1 cellular context compared by ENCODE assay signal in the genomic region with DNA sequence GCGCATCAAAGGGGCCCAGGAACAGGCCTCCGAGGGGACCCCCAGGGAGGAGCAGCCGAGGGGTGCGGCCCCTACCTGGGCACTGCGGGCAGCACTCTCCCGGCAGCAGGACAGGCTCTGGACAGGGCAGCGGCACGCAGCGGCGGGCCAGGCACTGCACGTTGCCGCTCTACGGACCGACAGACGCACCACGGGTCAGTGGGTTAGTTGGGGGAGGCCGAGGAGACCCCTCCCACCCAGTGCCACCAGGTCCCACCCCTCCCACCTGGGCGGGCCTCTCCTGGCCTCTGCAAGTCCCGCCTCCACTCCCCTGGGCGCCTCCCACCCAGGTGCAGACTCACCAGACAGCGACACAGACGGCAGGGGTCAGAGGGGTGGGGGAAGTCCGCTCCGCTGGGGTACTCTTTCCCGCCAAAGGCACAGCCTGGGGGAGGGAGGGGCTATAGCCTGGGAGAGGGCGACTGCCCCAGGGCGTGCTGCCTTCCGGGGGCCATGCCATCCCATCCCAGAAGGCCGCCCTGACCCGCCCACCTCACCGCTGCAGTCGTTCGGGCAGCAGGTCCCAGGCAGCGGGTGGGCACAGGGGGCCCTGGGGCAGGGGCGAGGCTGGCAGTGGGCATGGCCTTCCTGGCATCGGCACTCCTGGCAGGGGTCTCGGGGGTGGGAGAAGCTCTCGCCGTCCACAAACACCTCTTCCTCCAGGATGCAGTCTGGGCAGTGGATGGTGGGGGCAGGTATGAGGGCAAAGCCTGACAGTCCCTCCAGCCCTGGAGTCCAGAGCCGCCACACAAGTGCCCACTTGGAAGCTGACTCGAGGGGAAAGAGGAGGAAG.
TF ChIP-seq lines count a peak whose summit lies in the region.

No MANE protein-coding gene starts in this region.

TF ChIP-seq in endothelial cell of umbilical vein, 7 proteins besides CTCF, POLR2A, EP300 and RAD21:
- TF ChIP-seq EZH2 (IDR thresholded peaks at IDR 0.05; ENCODE audit: borderline replicate concordance, low read depth, low read length, severe bottlenecking): no peak
- no peak for TF ChIP-seq GATA2 (IDR thresholded peaks at IDR 0.05; ENCODE audit: insufficient read depth, insufficient read length, low read depth, low read length)
- no peak for TF ChIP-seq JUN (IDR thresholded peaks at IDR 0.05; ENCODE audit: borderline replicate concordance, insufficient read depth, insufficient read length, low read depth)
- TF ChIP-seq FOS (IDR thresholded peaks at IDR 0.05; ENCODE audit: borderline replicate concordance, insufficient read depth, low read length): no peak
- no peak for TF ChIP-seq POLR2AphosphoS5 (IDR thresholded peaks at IDR 0.05; ENCODE audit: insufficient read depth, low read depth, low read length)
- TF ChIP-seq MYC (IDR thresholded peaks at IDR 0.05; ENCODE audit: low read depth, low read length): no peak
- TF ChIP-seq, protein P1, sequence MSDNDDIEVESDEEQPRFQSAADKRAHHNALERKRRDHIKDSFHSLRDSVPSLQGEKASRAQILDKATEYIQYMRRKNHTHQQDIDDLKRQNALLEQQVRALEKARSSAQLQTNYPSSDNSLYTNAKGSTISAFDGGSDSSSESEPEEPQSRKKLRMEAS (IDR thresholded peaks at IDR 0.05; ENCODE audit: insufficient read depth, insufficient read length): no peak
TF ChIP-seq in endothelial cell of umbilical vein: peak in this region for 0.
